In genomic region chr1:170836146-170836545, GRCh38 we compare ENCODE assay signal across 24 cellular contexts.
DNase-seq lines count a peak whose midpoint lies in the region; ATAC-seq, FAIRE-seq and TF ChIP-seq lines count a peak whose summit lies in the region.
"Had no signal": no experiment of that assay in that cellular context is flagged by ENCODE, and none has a peak within 500 bp of the region (broad histone marks: within the 10 kb centered on the region; RNA-seq: fewer than 3 reads in every experiment).

No MANE protein-coding gene starts in this region.

- H3K36me3 Mint-ChIP-seq in HFFc6 (ENCODE audit: low read depth) (peaks cover 9% of the 10 kb centered on the region; the same call in 1 of the 2 replicates), CD14-positive monocyte (no peaks in the 10 kb centered on the region)
- no peaks in the 10 kb centered on the region for H3K36me3 Mint-ChIP-seq in stimulated activated effector memory CD8-positive, alpha-beta T cell treated with anti-CD3 and anti-CD28 coated beads, Interleukin-12 subunit alpha, Interleukin-12 subunit beta, amount 100 ng/mL, for 72 hours
- H3K36me3 Mint-ChIP-seq: activated naive CD8-positive, alpha-beta T cell treated with anti-CD3 and anti-CD28 coated beads, Interleukin-2, amount 10 ng/mL, durations not matched to agents 7 days and 5 days had no signal

- FAIRE-seq in bronchial epithelial cell (lab: Jason Lieb, UNC), result no peak
- FAIRE-seq: GM12892 had no signal

- intact Hi-C loops in left lung (cut with DNase I), result no loop called here
- intact Hi-C loops in CD14-positive monocyte (cut with micrococcal nuclease), result no loop called here

- DNase-seq in AG08395 (ENCODE audit: low spot score) (peak; percentile 19), HFFc6 (peak; percentile 36), bronchial epithelial cell (ENCODE audit: low read depth) (peak; percentile 30), left lung (no peak), ecto neural progenitor cell (ENCODE audit: low spot score) (no peak), NCI-H2227 treated with DMSO at 0.1 percent for 48 hours (lab: John Stamatoyannopoulos, UW) (no peak), CD14-positive monocyte (ENCODE audit: low spot score) (no peak)
- no peak for DNase-seq in stimulated activated effector memory CD8-positive, alpha-beta T cell treated with anti-CD3 and anti-CD28 coated beads, Interleukin-12 subunit alpha, Interleukin-12 subunit beta, amount 100 ng/mL, for 72 hours (ENCODE audit: low spot score in 2 of 2)
- DNase-seq: activated naive CD8-positive, alpha-beta T cell treated with anti-CD3 and anti-CD28 coated beads, Interleukin-2, amount 10 ng/mL, durations not matched to agents 7 days and 5 days; caudate nucleus; GDM1; heart right ventricle; KG1; NCI-H1105; NCI-H2081; NCI-H524; nucleus accumbens; retina had no signal

- H3K36me3 ChIP-seq in bronchial epithelial cell (ENCODE audit: control insufficient read depth, insufficient read depth, low read length), result no peaks in the 10 kb centered on the region
- no peaks in the 10 kb centered on the region for H3K36me3 ChIP-seq in left lung
- H3K36me3 ChIP-seq: heart right ventricle, suprapubic skin, vagina had no signal

- H3K27ac ChIP-seq in left lung, result no peak overlapping the region
- H3K27ac ChIP-seq: heart right ventricle, RWPE1, suprapubic skin, vagina had no signal

- H3K4me3 ChIP-seq in bronchial epithelial cell (ENCODE audit: low read depth, low read length) (no peak overlapping the region), left lung (no peak overlapping the region)
- H3K4me3 ChIP-seq: heart right ventricle, suprapubic skin, vagina had no signal

- H3K27ac Mint-ChIP-seq in HFFc6 (no peak overlapping the region), CD14-positive monocyte (no peak overlapping the region)
- no peak overlapping the region for H3K27ac Mint-ChIP-seq in stimulated activated effector memory CD8-positive, alpha-beta T cell treated with anti-CD3 and anti-CD28 coated beads, Interleukin-12 subunit alpha, Interleukin-12 subunit beta, amount 100 ng/mL, for 72 hours
- H3K27ac Mint-ChIP-seq: activated naive CD8-positive, alpha-beta T cell treated with anti-CD3 and anti-CD28 coated beads, Interleukin-2, amount 10 ng/mL, durations not matched to agents 7 days and 5 days; activated T-helper 1 cell treated with anti-CD3 and anti-CD28 coated beads, Interleukin-12 subunit alpha, Interleukin-12 subunit beta, Interleukin-2, Interleukin-4 antibody, amounts not matched to agents 30 ng/mL and 10 ng/mL and 1 ng/mL, durations not matched to agents 14 hours and 24 hours and 36 hours had no signal

- H3K27me3 ChIP-seq in bronchial epithelial cell (ENCODE audit: control insufficient read depth, insufficient read depth, low read length) (no peaks in the 10 kb centered on the region), left lung (no peaks in the 10 kb centered on the region)
- H3K27me3 ChIP-seq: heart right ventricle, suprapubic skin, vagina had no signal

- H3K9me3 ChIP-seq in left lung, result no peaks in the 10 kb centered on the region
- H3K9me3 ChIP-seq: heart right ventricle, suprapubic skin, vagina had no signal

- ATAC-seq in left lung, result peak; percentile 73
- ATAC-seq in stimulated activated effector memory CD8-positive, alpha-beta T cell treated with anti-CD3 and anti-CD28 coated beads, Interleukin-12 subunit alpha, Interleukin-12 subunit beta, amount 100 ng/mL, for 72 hours, result no peak
- ATAC-seq: esophagus mucosa, heart right ventricle had no signal

- H3K4me3 Mint-ChIP-seq in HFFc6 (no peak overlapping the region), CD14-positive monocyte (no peak overlapping the region)
- no peak overlapping the region for H3K4me3 Mint-ChIP-seq in stimulated activated effector memory CD8-positive, alpha-beta T cell treated with anti-CD3 and anti-CD28 coated beads, Interleukin-12 subunit alpha, Interleukin-12 subunit beta, amount 100 ng/mL, for 72 hours
- H3K4me3 Mint-ChIP-seq: activated naive CD8-positive, alpha-beta T cell treated with anti-CD3 and anti-CD28 coated beads, Interleukin-2, amount 10 ng/mL, durations not matched to agents 7 days and 5 days; activated T-helper 1 cell treated with anti-CD3 and anti-CD28 coated beads, Interleukin-12 subunit alpha, Interleukin-12 subunit beta, Interleukin-2, Interleukin-4 antibody, amounts not matched to agents 30 ng/mL and 10 ng/mL and 1 ng/mL, durations not matched to agents 14 hours and 24 hours and 36 hours had no signal

- TF ChIP-seq CTCF in HFFc6 (IDR thresholded peaks at IDR 0.05) (no peak), bronchial epithelial cell (IDR thresholded peaks at IDR 0.05; ENCODE audit: insufficient read depth, low read length, severe bottlenecking) (no peak), left lung (IDR thresholded peaks at IDR 0.05) (no peak), CD14-positive monocyte (IDR thresholded peaks at IDR 0.05) (no peak)

- peaks cover 6% of the 10 kb centered on the region for H3K9me3 Mint-ChIP-seq in HFFc6
- H3K9me3 Mint-ChIP-seq in stimulated activated effector memory CD8-positive, alpha-beta T cell treated with anti-CD3 and anti-CD28 coated beads, Interleukin-12 subunit alpha, Interleukin-12 subunit beta, amount 100 ng/mL, for 72 hours, result peaks cover 5% of the 10 kb centered on the region
- H3K9me3 Mint-ChIP-seq in CD14-positive monocyte, result peaks cover 0 to 18% (median 3%) of the 10 kb centered on the region in 7 donors
- H3K9me3 Mint-ChIP-seq: activated naive CD8-positive, alpha-beta T cell treated with anti-CD3 and anti-CD28 coated beads, Interleukin-2, amount 10 ng/mL, durations not matched to agents 7 days and 5 days; activated T-helper 1 cell treated with anti-CD3 and anti-CD28 coated beads, Interleukin-12 subunit alpha, Interleukin-12 subunit beta, Interleukin-2, Interleukin-4 antibody, amounts not matched to agents 30 ng/mL and 10 ng/mL and 1 ng/mL, durations not matched to agents 14 hours and 24 hours and 36 hours had no signal

- H3K4me1 ChIP-seq in left lung, result no peaks in the 10 kb centered on the region
- H3K4me1 ChIP-seq: heart right ventricle, suprapubic skin, vagina had no signal

- H3K27me3 Mint-ChIP-seq in HFFc6 (ENCODE audit: insufficient read depth) (no peaks in the 10 kb centered on the region), CD14-positive monocyte (ENCODE audit: low read depth in 3 of 3) (no peaks in the 10 kb centered on the region)
- H3K27me3 Mint-ChIP-seq: activated naive CD8-positive, alpha-beta T cell treated with anti-CD3 and anti-CD28 coated beads, Interleukin-2, amount 10 ng/mL, durations not matched to agents 7 days and 5 days had no signal

- H3K4me1 Mint-ChIP-seq in HFFc6 (ENCODE audit: low read depth) (peaks cover 16% of the 10 kb centered on the region), CD14-positive monocyte (no peaks in the 10 kb centered on the region)
- no peaks in the 10 kb centered on the region for H3K4me1 Mint-ChIP-seq in stimulated activated effector memory CD8-positive, alpha-beta T cell treated with anti-CD3 and anti-CD28 coated beads, Interleukin-12 subunit alpha, Interleukin-12 subunit beta, amount 100 ng/mL, for 72 hours
- H3K4me1 Mint-ChIP-seq: activated naive CD8-positive, alpha-beta T cell treated with anti-CD3 and anti-CD28 coated beads, Interleukin-2, amount 10 ng/mL, durations not matched to agents 7 days and 5 days had no signal

Comparison
In these comparisons a context has a peak if more than half of its experiments do, and no peak if none do; other contexts are left out.
1. DNase-seq: peak in AG08395 (single experiment), HFFc6 (single experiment) and bronchial epithelial cell (single experiment); none in left lung (0 of 2), stimulated activated effector memory CD8-positive, alpha-beta T cell treated with anti-CD3 and anti-CD28 coated beads, Interleukin-12 subunit alpha, Interleukin-12 subunit beta, amount 100 ng/mL, for 72 hours (0 of 2), ecto neural progenitor cell (single experiment), NCI-H2227 treated with DMSO at 0.1 percent for 48 hours (single experiment) and CD14-positive monocyte (single experiment).